ENCODE assay signal across 12 cellular contexts in the genomic region with DNA sequence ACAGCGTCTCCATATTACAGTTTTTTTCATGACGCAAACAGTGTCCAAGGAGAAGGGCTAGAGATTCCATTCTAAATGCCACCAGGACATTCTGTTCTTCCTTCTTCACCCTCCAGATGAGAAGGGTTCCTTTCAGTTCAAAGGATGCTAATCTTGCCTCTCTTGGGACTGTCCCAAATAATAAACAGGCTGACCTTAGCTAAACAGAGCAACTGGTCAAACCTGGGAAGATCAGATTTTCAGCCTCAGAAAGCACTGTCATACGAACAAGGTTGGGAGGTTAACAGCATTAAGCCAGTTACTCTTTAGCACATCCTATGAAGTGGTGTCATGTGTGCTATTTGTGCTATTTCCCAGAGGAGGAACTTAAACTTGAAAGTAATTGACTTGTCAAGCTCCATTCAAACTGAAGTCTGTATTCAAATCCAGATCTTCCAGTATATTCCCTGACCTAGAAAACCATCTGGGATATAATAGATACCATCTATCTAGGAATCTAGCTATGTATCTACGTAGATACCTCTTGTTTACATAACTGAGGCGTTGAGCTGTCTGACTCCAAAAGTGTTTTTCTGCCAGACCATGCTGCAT.
DNase-seq lines count a peak whose midpoint lies in the region; ATAC-seq and TF ChIP-seq lines count a peak whose summit lies in the region.
"Had no signal": no experiment of that assay in that cellular context is flagged by ENCODE, and none has a peak within 500 bp of the region (broad histone marks: within the 10 kb centered on the region; RNA-seq: fewer than 3 reads in every experiment).

No MANE protein-coding gene starts in this region.

- peak; percentile 52 for ATAC-seq in body of pancreas
- peak; percentile 90 for ATAC-seq in left ventricle myocardium superior
- ATAC-seq in HG02623 (IDR thresholded peaks at IDR 0.05; ENCODE audit: unreplicated experiment): no peak
- no peak for ATAC-seq in GM19467 (IDR thresholded peaks at IDR 0.05; ENCODE audit: unreplicated experiment)
- ATAC-seq: WTC11 had no signal

- WGBS in body of pancreas, 2 donors: 76 to 77% methylated on average over 5 of the region's 5 CpGs
- 77 to 84% methylated on average over 5 of the region's 5 CpGs for WGBS in sigmoid colon, 2 donors

- H3K27ac ChIP-seq in body of pancreas: peak overlapping the region in 2 of 4 donors; percentile 3 to 18
- peak overlapping the region; percentile 6 to 61 (median 52) for H3K27ac ChIP-seq in sigmoid colon

- H3K4me3 ChIP-seq in body of pancreas: no peak overlapping the region
- no peak overlapping the region for H3K4me3 ChIP-seq in sigmoid colon

- TF ChIP-seq EP300 in sigmoid colon (IDR thresholded peaks at IDR 0.05): peak; percentile 15 to 77 (median 33)

- TF ChIP-seq CTCF in body of pancreas (IDR thresholded peaks at IDR 0.05): no peak
- no peak for TF ChIP-seq CTCF in sigmoid colon (IDR thresholded peaks at IDR 0.05)

- H3K27me3 ChIP-seq in body of pancreas (no peaks in the 10 kb centered on the region), sigmoid colon (no peaks in the 10 kb centered on the region)

- H3K4me1 ChIP-seq in body of pancreas (no peaks in the 10 kb centered on the region), sigmoid colon (peaks cover 0 to 3% (median 0%) of the 10 kb centered on the region in 4 donors)

- H3K36me3 ChIP-seq in body of pancreas (replicated peaks in 1 of 2; ENCODE audit: insufficient read depth in 1 of 2, low read depth in 2 of 2): no peaks in the 10 kb centered on the region
- H3K36me3 ChIP-seq in sigmoid colon: no peaks in the 10 kb centered on the region

- intact Hi-C loops in body of pancreas (cut with DNase I) (no loop called here), left ventricle myocardium superior (cut with micrococcal nuclease) (no loop called here), sigmoid colon (cut with DNase I) (no loop called here)

- H3K9me3 ChIP-seq in body of pancreas (peaks cover 0 to 10% (median 0%) of the 10 kb centered on the region in 3 donors), sigmoid colon (peaks cover 0 to 7% (median 5%) of the 10 kb centered on the region in 4 donors)

- TF ChIP-seq POLR2A in body of pancreas (IDR thresholded peaks at IDR 0.05) (no peak), sigmoid colon (IDR thresholded peaks at IDR 0.05) (no peak)

- DNase-seq in EH (ENCODE audit: low read depth) (peak; percentile 75), body of pancreas (no peak), left ventricle myocardium superior (no peak), sigmoid colon (no peak), NCI-H446 treated with DMSO at 0.1 percent for 48 hours (lab: John Stamatoyannopoulos, UW) (no peak)
- no peak for DNase-seq in stimulated activated CD8-positive, alpha-beta memory T cell treated with anti-CD3 and anti-CD28 coated beads, Interleukin-4, amount 100 ng/mL, for 48 hours
- DNase-seq: activated T-cell treated with anti-CD3 and anti-CD28 coated beads, Interleukin-2, amount 50 U/mL, for 1 hour; NCI-H1417; NCI-H82 had no signal

Comparison
In these comparisons a context has a peak if more than half of its experiments do, and no peak if none do; other contexts are left out.
1. ATAC-seq: peak in body of pancreas (single experiment) and left ventricle myocardium superior (single experiment); none in HG02623 (single experiment) and GM19467 (single experiment).